In the genomic region with DNA sequence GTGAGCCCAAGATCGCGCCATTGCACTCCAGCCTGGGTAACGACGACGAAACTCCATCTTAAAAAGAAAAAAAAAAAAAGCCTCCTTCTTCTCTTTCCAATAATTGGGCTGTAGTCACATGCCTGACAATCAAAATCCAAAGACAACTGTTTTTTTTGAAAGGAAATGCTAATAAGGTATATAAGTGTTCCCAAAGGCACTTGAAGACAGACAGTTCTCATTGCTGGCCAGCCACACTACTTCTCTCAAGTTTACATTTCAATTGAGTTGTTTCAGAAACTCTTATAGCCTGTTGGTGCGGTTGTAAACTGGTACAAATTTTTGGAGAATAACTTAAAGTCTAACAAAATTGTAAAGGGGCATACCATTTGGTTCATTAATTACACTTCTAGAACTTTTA, we compare ENCODE assay signal across 25 cellular contexts. TPM values are rescaled to one million over a fixed set of nuclear protein-coding genes. Genes with fewer than 3 reads are reported as not detected.
A peak's percentile ranks its signal among the peaks of the same experiment; 100 is the strongest.
DNase-seq lines count a peak whose midpoint lies in the region; ATAC-seq, FAIRE-seq and TF ChIP-seq lines count a peak whose summit lies in the region.
"Had no signal": no experiment of that assay in that cellular context is flagged by ENCODE, and none has a peak within 500 bp of the region (broad histone marks: within the 10 kb centered on the region; RNA-seq: fewer than 3 reads in every experiment).

No MANE protein-coding gene starts in this region.

- no peak for TF ChIP-seq POLR2A in breast epithelium (IDR thresholded peaks at IDR 0.05)
- TF ChIP-seq POLR2A in K562 (conservative IDR thresholded peaks at IDR 0.05), result no peak

- no peak for TF ChIP-seq EP300 in K562 (IDR thresholded peaks at IDR 0.05; ENCODE audit: low read length)

- H3K79me2 ChIP-seq in SU-DHL-6 (ENCODE audit: insufficient read depth, low read length) (peaks cover 97% of the 10 kb centered on the region), K562 (ENCODE audit: control insufficient read depth, insufficient read depth, low read length) (peaks cover 74% of the 10 kb centered on the region)

- H3K27me3 ChIP-seq in breast epithelium, result no peaks in the 10 kb centered on the region
- H3K27me3 ChIP-seq in SU-DHL-6 (ENCODE audit: low read length), result no peaks in the 10 kb centered on the region
- no peaks in the 10 kb centered on the region for H3K27me3 ChIP-seq in K562 (ENCODE audit: control insufficient read depth in 2 of 2, insufficient read depth in 2 of 2, low read length in 2 of 2)

- H3K4me1 Mint-ChIP-seq in MCF 10A (ENCODE audit: insufficient read depth, unreplicated experiment), result peaks cover 8% of the 10 kb centered on the region
- H3K4me1 Mint-ChIP-seq in stimulated activated naive B cell treated with anti-CD40 and anti-IgM and Interleukin-4, amounts not matched to agents 10 μg/mL and 1 μg/mL and 100 μg/mL, for 72 hours, result peaks cover 17 to 36% of the 10 kb centered on the region in 2 donors

- H2AFZ ChIP-seq in SU-DHL-6 (ENCODE audit: low read depth, low read length, severe bottlenecking) (no peak overlapping the region), K562 (ENCODE audit: low read depth, low read length) (no peak overlapping the region)
- H2AFZ ChIP-seq: GM23248 had no signal

- peaks cover 58% of the 10 kb centered on the region for H3F3A ChIP-seq in SU-DHL-6 (ENCODE audit: insufficient read depth)

- DNase-seq in MCF 10A (ENCODE audit: unreplicated experiment) (no peak), breast epithelium (ENCODE audit: low spot score in 2 of 2) (no peak), K562 (ENCODE audit: extremely low read depth in 1 of 4, low spot score in 3 of 4) (no peak), NCI-H1417 treated with DMSO at 0.1 percent for 48 hours (lab: John Stamatoyannopoulos, UW) (no peak), NCI-H2081 treated with DMSO at 0.1 percent for 48 hours (lab: John Stamatoyannopoulos, UW) (no peak)
- DNase-seq in stimulated activated naive B cell treated with anti-CD40 and anti-IgM and Interleukin-4, amounts not matched to agents 10 μg/mL and 1 μg/mL and 100 μg/mL, for 72 hours, result no peak
- DNase-seq: DMS53, EL, GF-D8, GM23248, KG1, NCI-H1092 treated with DMSO at 0.1 percent for 48 hours, NCI-H146, NCI-H2029, NCI-H2171 treated with DMSO at 0.1 percent for 48 hours, NCI-H526, OCI-M1, Right ventricle myocardium superior had no signal

- H3K4me2 ChIP-seq in SU-DHL-6 (ENCODE audit: low read depth, low read length, poor library complexity, severe bottlenecking) (no peak overlapping the region), K562 (ENCODE audit: insufficient read depth, low read length) (no peak overlapping the region)

- H3K27ac ChIP-seq in breast epithelium, result no peak overlapping the region
- peak overlapping the region; percentile 40; the same call in 1 of the 2 replicates for H3K27ac ChIP-seq in SU-DHL-6 (ENCODE audit: low read depth, low read length)
- no peak overlapping the region for H3K27ac ChIP-seq in K562 (ENCODE audit: extremely low read depth, low read depth, low read length)
- H3K27ac ChIP-seq: C4-2B, GM23248, HL-60 had no signal

- H3K36me3 ChIP-seq in breast epithelium (no peaks in the 10 kb centered on the region), SU-DHL-6 (ENCODE audit: low read length) (peaks cover 9% of the 10 kb centered on the region), K562 (ENCODE audit: control insufficient read depth, insufficient read depth, low read length) (peaks cover 25% of the 10 kb centered on the region; the same call in 1 of the 3 replicates)

- in situ Hi-C loops in K562 (cut with MboI), result no loop called here

- no peaks in the 10 kb centered on the region for H3K27me3 Mint-ChIP-seq in MCF 10A (ENCODE audit: insufficient read depth, unreplicated experiment)
- H3K27me3 Mint-ChIP-seq in stimulated activated naive B cell treated with anti-CD40 and anti-IgM and Interleukin-4, amounts not matched to agents 10 μg/mL and 1 μg/mL and 100 μg/mL, for 72 hours, result no peaks in the 10 kb centered on the region

- no peak for TF ChIP-seq RAD21 in K562 (CRISPR knock-in tag; conservative IDR thresholded peaks at IDR 0.05 in 1 of 2, IDR thresholded peaks at IDR 0.05 in 1 of 2)

- FAIRE-seq in K562 (lab: Jason Lieb, UNC), result peak; percentile 63
- FAIRE-seq: A204.1, D721Med had no signal

- H3K27ac Mint-ChIP-seq in MCF 10A (ENCODE audit: low read depth, unreplicated experiment), result no peak overlapping the region
- H3K27ac Mint-ChIP-seq in stimulated activated naive B cell treated with anti-CD40 and anti-IgM and Interleukin-4, amounts not matched to agents 10 μg/mL and 1 μg/mL and 100 μg/mL, for 72 hours, result peak overlapping the region; percentile 20

- H3K4me1 ChIP-seq in breast epithelium (no peaks in the 10 kb centered on the region), K562 (replicated peaks in 1 of 2; ENCODE audit: control insufficient read depth in 2 of 2, insufficient read depth in 2 of 2, low read length in 2 of 2) (peaks cover 0 to 4% of the 10 kb centered on the region in 2 experiments; a peak in 2 of 5 replicates)

- H3K36me3 Mint-ChIP-seq in MCF 10A (ENCODE audit: insufficient read depth, unreplicated experiment), result peaks cover 64% of the 10 kb centered on the region
- peaks cover 17 to 34% of the 10 kb centered on the region in 2 donors for H3K36me3 Mint-ChIP-seq in stimulated activated naive B cell treated with anti-CD40 and anti-IgM and Interleukin-4, amounts not matched to agents 10 μg/mL and 1 μg/mL and 100 μg/mL, for 72 hours

- H3K9me3 Mint-ChIP-seq in MCF 10A (ENCODE audit: unreplicated experiment), result no peaks in the 10 kb centered on the region
- no peaks in the 10 kb centered on the region for H3K9me3 Mint-ChIP-seq in stimulated activated naive B cell treated with anti-CD40 and anti-IgM and Interleukin-4, amounts not matched to agents 10 μg/mL and 1 μg/mL and 100 μg/mL, for 72 hours

- H3K9ac ChIP-seq in SU-DHL-6 (ENCODE audit: low read length), result no peak overlapping the region
- H3K9ac ChIP-seq in K562 (ENCODE audit: insufficient read depth in 1 of 2, low read depth in 2 of 2, low read length in 2 of 2), result no peak overlapping the region
- H3K9ac ChIP-seq: GM23248 had no signal

- TSS peak; percentile 9 for BruUV-seq in MCF 10A (replicated peaks; lab: Mats Ljungman, UMichigan)
- no TSS peak for BruUV-seq in K562 (replicated peaks; lab: Mats Ljungman, UMichigan)

- TF ChIP-seq CTCF in MCF 10A (IDR thresholded peaks at IDR 0.05; ENCODE audit: unreplicated experiment), result no peak
- TF ChIP-seq CTCF in breast epithelium (IDR thresholded peaks at IDR 0.05), result no peak
- no peak for TF ChIP-seq CTCF in SU-DHL-6 (IDR thresholded peaks at IDR 0.05; ENCODE audit: insufficient read depth, low read length, poor library complexity, severe bottlenecking)
- TF ChIP-seq CTCF in K562 (IDR thresholded peaks at IDR 0.05 in 2 of 3, conservative IDR thresholded peaks at IDR 0.05 in 1 of 3; ENCODE audit: insufficient read depth in 2 of 3, low read depth in 1 of 3, low read length in 3 of 3), result no peak

- intact Hi-C loops in MCF 10A (cut with micrococcal nuclease), result no loop called here
- intact Hi-C loops in breast epithelium (cut with DNase I; ENCODE audit: low total_unique reads), result no loop called here
- intact Hi-C loops in K562 (cut with micrococcal nuclease), result no loop called here

- H3K9me1 ChIP-seq in K562 (ENCODE audit: control insufficient read depth, insufficient read depth, low read length), result no peaks in the 10 kb centered on the region

- no peak for ATAC-seq in K562
- ATAC-seq in stimulated activated naive B cell treated with anti-CD40 and anti-IgM and Interleukin-4, amounts not matched to agents 10 μg/mL and 1 μg/mL and 100 μg/mL, for 72 hours (replicated peaks), result no peak
- no peak for ATAC-seq in GM18520 (IDR thresholded peaks at IDR 0.05; ENCODE audit: unreplicated experiment)

- H3K9me2 ChIP-seq in SU-DHL-6 (replicated peaks; ENCODE audit: insufficient read depth, low read length), result no peaks in the 10 kb centered on the region

- H3K4me3 Mint-ChIP-seq in MCF 10A (ENCODE audit: unreplicated experiment), result no peak overlapping the region
- H3K4me3 Mint-ChIP-seq in stimulated activated naive B cell treated with anti-CD40 and anti-IgM and Interleukin-4, amounts not matched to agents 10 μg/mL and 1 μg/mL and 100 μg/mL, for 72 hours, result no peak overlapping the region

- H4K20me1 ChIP-seq in SU-DHL-6 (ENCODE audit: low read depth, low read length) (no peaks in the 10 kb centered on the region), K562 (replicated peaks; ENCODE audit: control insufficient read depth, insufficient read depth, low read length) (no peaks in the 10 kb centered on the region)

- H3K9me3 ChIP-seq in breast epithelium (no peaks in the 10 kb centered on the region), SU-DHL-6 (ENCODE audit: insufficient read depth, low read length) (no peaks in the 10 kb centered on the region), K562 (replicated peaks; ENCODE audit: control insufficient read depth, insufficient read depth, low read depth, low read length) (no peaks in the 10 kb centered on the region)
- H3K9me3 ChIP-seq: HAP-1 had no signal

- CTCF ChIA-PET in MCF 10A (lab: Yijun Ruan, JAX) (interaction anchor here (1.0 kb wide), 1 partner anchor 70 kb away, joined by 4 read pairs; no protein-coding TSS in a partner anchor), K562 (lab: Yijun Ruan, JAX; ENCODE audit: low intra/inter-chr PET ratio) (no interaction called here)

- POLR2A ChIA-PET in MCF 10A (lab: Yijun Ruan, JAX) (interaction anchor here (0.8 kb wide), 1 partner anchor 68 kb away, joined by 3 read pairs; the partner anchor contains the start of gene CREB3L4), K562 (lab: Yijun Ruan, JAX) (interaction anchor here (1.0 to 2.0 kb wide), 2 partner anchors 15 to 18 kb away, joined by 3 to 5 read pairs; no protein-coding TSS in a partner anchor)

- 100% methylated on average over 6 of the region's 6 CpGs for WGBS in K562 (ENCODE audit: insufficient coverage, low coverage, missing lambda C conversion rate)

- H3K4me3 ChIP-seq in breast epithelium, result no peak overlapping the region
- H3K4me3 ChIP-seq in SU-DHL-6 (ENCODE audit: insufficient read depth, low read length, poor library complexity, severe bottlenecking), result no peak overlapping the region
- H3K4me3 ChIP-seq in K562, result no peak overlapping the region
- H3K4me3 ChIP-seq: GM23248, HAP-1 had no signal

RNA-seq across cellular contexts. Expression of gene GATAD2B, which starts 23.3 kb away (rescaled TPM):
- total RNA-seq in MCF 10A (2022) (95.5 and 108 TPM in 2 replicates), breast epithelium (10 to 100 TPM; 18.7 to 21.2 (median 20.0) TPM), K562 (2014; rRNA removed) (3.5 TPM in 2 replicates), K562 (2014; rRNA removed; fragmentation: Illumina TruSeq; extraction: Trizol) (4.9 and 6.3 TPM in 2 replicates), K562 (2015; rRNA removed; fragmentation: Illumina TruSeq; extraction: Trizol) (4.5 and 5.3 TPM in 2 replicates), K562 (2021) (35.0 and 40.2 TPM in 2 replicates)
- 26.9 and 41.3 TPM in 2 replicates for total RNA-seq in K562 (2011; cell fraction: chromatin; rRNA removed; ENCODE audit: low replicate concordance)
- total RNA-seq in K562 (2011; cell fraction: nucleolus; rRNA removed), result 14.7 and 15.7 TPM in 2 replicates
- total RNA-seq in K562 (2011; cell fraction: nucleoplasm; rRNA removed), result 46.3 and 60.1 TPM in 2 replicates
- polyA plus RNA-seq in K562 (2011; rRNA removed) (4.7 and 6.7 TPM in 2 replicates), K562 (2014; fragmentation: Illumina TruSeq; extraction: Trizol) (13.9 and 14.8 TPM in 2 replicates), K562 (2014; fragmentation: Nextera tagmentation; extraction: Ambion mirVana) (1 to 10 TPM; 1.5 to 6.6 TPM), K562 (2014; rRNA removed) (7.8 and 9.0 TPM in 2 replicates)
- polyA plus RNA-seq in K562 (2011; cell fraction: cytosol; rRNA removed), result 5.3 and 5.5 TPM in 2 replicates
- polyA plus RNA-seq in K562 (2011; cell fraction: nucleus; rRNA removed), result 15.2 and 16.7 TPM in 2 replicates
- 6.6 and 7.6 TPM in 2 replicates for polyA plus RNA-seq in K562 (2012)
- polyA minus RNA-seq in K562 (2011; rRNA and poly(A)+ RNA removed), result 8.7 and 10.3 TPM in 2 replicates
- polyA minus RNA-seq in K562 (2011; cell fraction: cytosol; rRNA and poly(A)+ RNA removed), result 16.0 and 22.3 TPM in 2 replicates
- polyA minus RNA-seq in K562 (2011; cell fraction: nucleus; rRNA and poly(A)+ RNA removed), result 5.0 and 9.1 TPM in 2 replicates

RNA-seq across cellular contexts. Expression of gene DENND4B, which starts 47.0 kb away (rescaled TPM):
- total RNA-seq in MCF 10A (2022) (59.6 and 79.1 TPM in 2 replicates), breast epithelium (10 to 100 TPM; 33.4 to 34.1 (median 33.8) TPM), K562 (2014; rRNA removed) (20.2 and 21.7 TPM in 2 replicates), K562 (2014; rRNA removed; fragmentation: Illumina TruSeq; extraction: Trizol) (11.0 and 15.6 TPM in 2 replicates), K562 (2015; rRNA removed; fragmentation: Illumina TruSeq; extraction: Trizol) (21.0 and 23.1 TPM in 2 replicates), K562 (2021) (70.0 and 80.5 TPM in 2 replicates)
- 519 and 1,217 TPM in 2 replicates for total RNA-seq in K562 (2011; cell fraction: chromatin; rRNA removed; ENCODE audit: low replicate concordance)
- total RNA-seq in K562 (2011; cell fraction: nucleolus; rRNA removed), result 693 and 731 TPM in 2 replicates
- total RNA-seq in K562 (2011; cell fraction: nucleoplasm; rRNA removed), result 509 and 519 TPM in 2 replicates
- polyA plus RNA-seq in K562 (2011; rRNA removed) (28.8 and 75.9 TPM in 2 replicates), K562 (2014; fragmentation: Illumina TruSeq; extraction: Trizol) (47.4 and 52.5 TPM in 2 replicates), K562 (2014; fragmentation: Nextera tagmentation; extraction: Ambion mirVana) (10 to 100 TPM in 1 of 2 experiments, 1 to 10 TPM in 1; 9.5 to 13.4 TPM), K562 (2014; rRNA removed) (63.3 and 74.0 TPM in 2 replicates)
- polyA plus RNA-seq in K562 (2011; cell fraction: cytosol; rRNA removed), result 28.0 and 43.8 TPM in 2 replicates
- polyA plus RNA-seq in K562 (2011; cell fraction: nucleus; rRNA removed), result 734 and 802 TPM in 2 replicates
- 45.4 and 65.7 TPM in 2 replicates for polyA plus RNA-seq in K562 (2012)
- polyA minus RNA-seq in K562 (2011; rRNA and poly(A)+ RNA removed), result 17.3 and 28.6 TPM in 2 replicates
- 35.8 and 41.5 TPM in 2 replicates for polyA minus RNA-seq in K562 (2011; cell fraction: cytosol; rRNA and poly(A)+ RNA removed)
- 191 and 272 TPM in 2 replicates for polyA minus RNA-seq in K562 (2011; cell fraction: nucleus; rRNA and poly(A)+ RNA removed)

RNA-seq across cellular contexts. Expression of gene CRTC2, which starts 58.9 kb away (rescaled TPM):
- total RNA-seq in MCF 10A (2022) (47.0 and 55.1 TPM in 2 replicates), breast epithelium (10 to 100 TPM; 16.2 to 19.7 (median 19.0) TPM), K562 (2014; rRNA removed) (7.7 and 8.5 TPM in 2 replicates), K562 (2014; rRNA removed; fragmentation: Illumina TruSeq; extraction: Trizol) (5.6 TPM in 2 replicates), K562 (2015; rRNA removed; fragmentation: Illumina TruSeq; extraction: Trizol) (10.2 and 10.4 TPM in 2 replicates), K562 (2021) (23.8 and 26.4 TPM in 2 replicates)
- 62.1 and 111 TPM in 2 replicates for total RNA-seq in K562 (2011; cell fraction: chromatin; rRNA removed; ENCODE audit: low replicate concordance)
- total RNA-seq in K562 (2011; cell fraction: nucleolus; rRNA removed), result 38.7 and 54.5 TPM in 2 replicates
- total RNA-seq in K562 (2011; cell fraction: nucleoplasm; rRNA removed), result 51.0 and 73.5 TPM in 2 replicates
- polyA plus RNA-seq in K562 (2011; rRNA removed) (13.3 and 26.5 TPM in 2 replicates), K562 (2014; fragmentation: Illumina TruSeq; extraction: Trizol) (24.0 TPM in 2 replicates), K562 (2014; fragmentation: Nextera tagmentation; extraction: Ambion mirVana) (1 to 10 TPM; 2.7 to 3.3 TPM), K562 (2014; rRNA removed) (18.9 and 24.0 TPM in 2 replicates)
- 23.6 and 27.7 TPM in 2 replicates for polyA plus RNA-seq in K562 (2011; cell fraction: cytosol; rRNA removed)
- polyA plus RNA-seq in K562 (2011; cell fraction: nucleus; rRNA removed), result 87.5 and 92.0 TPM in 2 replicates
- 19.4 and 28.0 TPM in 2 replicates for polyA plus RNA-seq in K562 (2012)
- polyA minus RNA-seq in K562 (2011; rRNA and poly(A)+ RNA removed), result 13.9 and 22.4 TPM in 2 replicates
- polyA minus RNA-seq in K562 (2011; cell fraction: cytosol; rRNA and poly(A)+ RNA removed), result 15.3 and 34.3 TPM in 2 replicates
- polyA minus RNA-seq in K562 (2011; cell fraction: nucleus; rRNA and poly(A)+ RNA removed), result 21.1 and 33.1 TPM in 2 replicates
